In the genomic region with DNA sequence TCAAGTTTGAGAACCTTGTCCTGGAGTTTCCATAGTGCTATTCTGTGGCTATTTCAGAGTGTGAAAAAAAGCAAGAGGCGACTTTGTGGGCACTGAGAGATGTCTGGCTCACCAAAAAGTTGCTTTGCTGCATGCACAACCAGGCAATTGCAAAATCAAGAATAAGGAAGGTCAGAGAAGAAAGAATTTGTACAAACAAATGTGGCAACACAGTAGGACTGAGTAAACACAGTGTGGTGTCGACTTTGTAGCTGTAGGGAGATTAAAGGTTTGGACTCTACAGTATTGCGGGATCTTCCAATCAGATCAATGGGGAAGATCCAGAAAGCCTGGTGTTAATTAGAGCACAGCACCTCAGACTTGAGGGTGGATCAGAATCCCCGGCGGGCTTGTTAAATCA, we compare ENCODE assay signal across 20 cellular contexts.
DNase-seq lines count a peak whose midpoint lies in the region; ATAC-seq, FAIRE-seq and TF ChIP-seq lines count a peak whose summit lies in the region.
"Had no signal": no experiment of that assay in that cellular context is flagged by ENCODE, and none has a peak within 500 bp of the region (broad histone marks: within the 10 kb centered on the region; RNA-seq: fewer than 3 reads in every experiment).

No MANE protein-coding gene starts in this region.

- intact Hi-C loops in HepG2 (cut with micrococcal nuclease; ENCODE audit: unreplicated experiment) = no loop called here

- DNase-seq in SK-N-SH = no peak
- DNase-seq in HepG2 (ENCODE audit: low spot score) = peak; percentile 36
- no peak for DNase-seq in superior temporal gyrus (ENCODE audit: extremely low spot score)
- no peak for DNase-seq in globus pallidus (ENCODE audit: low spot score)
- DNase-seq: AML-193; Caco-2; Calu3; CD4-positive, alpha-beta T cell; CD8-positive, alpha-beta T cell; DMS79 treated with DMSO at 0.1 percent for 48 hours; GF-D8 had no signal

- no peak for ATAC-seq in SK-N-SH treated with all-trans-retinoic acid at 6 μM for 48 hours
- peak; percentile 82 for ATAC-seq in HepG2
- ATAC-seq: A549; CD8-positive, alpha-beta T cell had no signal

- POLR2A ChIA-PET in SK-N-SH (lab: Yijun Ruan, JAX) (no interaction called here), HepG2 (lab: Yijun Ruan, JAX) (no interaction called here)

- H3K4me2 ChIP-seq in SK-N-SH (no peak overlapping the region), HepG2 (ENCODE audit: low read depth, low read length) (no peak overlapping the region)
- H3K4me2 ChIP-seq: A549 had no signal

- H3K27me3 ChIP-seq in SK-N-SH (ENCODE audit: insufficient read depth) (no peaks in the 10 kb centered on the region), HepG2 (ENCODE audit: control insufficient read depth in 1 of 2, insufficient read depth in 2 of 2, low read length in 2 of 2) (no peaks in the 10 kb centered on the region)
- H3K27me3 ChIP-seq: BLaER1 treated with 17β-estradiol and CSF1 and Interleukin-3, amounts not matched to agents 10 nM and 100 nM had no signal

- peak; percentile 54 for FAIRE-seq in HepG2 (lab: Jason Lieb, UNC)
- FAIRE-seq: A549, D721Med, G401.6, GM12891, GM19239 had no signal

- no peak for TF ChIP-seq EP300 in SK-N-SH (IDR thresholded peaks at IDR 0.05; ENCODE audit: borderline replicate concordance in 1 of 2, low read depth in 1 of 2, low read length in 1 of 2)
- peak in 1 of 2 experiments; percentile 34; a peak in 1 of 4 replicates for TF ChIP-seq EP300 in HepG2 (IDR thresholded peaks at IDR 0.05; ENCODE audit: low read depth in 2 of 2, low read length in 2 of 2)
- no peak for TF ChIP-seq EP300 in HepG2 (CRISPR knock-in tag; IDR thresholded peaks at IDR 0.05; ENCODE audit: borderline replicate concordance)

- TF ChIP-seq RAD21 in SK-N-SH (IDR thresholded peaks at IDR 0.05; ENCODE audit: low read length) = no peak
- no peak for TF ChIP-seq RAD21 in HepG2 (CRISPR knock-in tag; IDR thresholded peaks at IDR 0.05)

- H3K27ac ChIP-seq in SK-N-SH (ENCODE audit: low read depth in 2 of 2, low read length in 1 of 2) (peak overlapping the region in 1 of 2 experiments; percentile 91; a peak in 2 of 4 replicates), HepG2 (ENCODE audit: extremely low read length, insufficient read depth, low read length) (no peak overlapping the region)
- H3K27ac ChIP-seq: 22Rv1; A549; BLaER1 treated with 17β-estradiol and CSF1 and Interleukin-3, amounts not matched to agents 10 nM and 100 nM; C4-2B had no signal

- H3F3A ChIP-seq in SK-N-SH (replicated peaks; ENCODE audit: insufficient read depth) = peaks cover 33% of the 10 kb centered on the region

- H3K4me1 ChIP-seq in SK-N-SH (ENCODE audit: control insufficient read depth in 1 of 2, insufficient read depth in 2 of 2, low read depth in 1 of 2, low read length in 1 of 2) (peaks cover 0 to 6% of the 10 kb centered on the region in 2 experiments; a peak in 1 of 4 replicates), HepG2 (ENCODE audit: insufficient read depth, low read length) (peaks cover 18% of the 10 kb centered on the region)
- H3K4me1 ChIP-seq: A549, Caco-2 had no signal

- H3K9me2 ChIP-seq in SK-N-SH = no peaks in the 10 kb centered on the region

- TF ChIP-seq POLR2A in HepG2 (IDR thresholded peaks at IDR 0.05; ENCODE audit: insufficient read depth in 1 of 2, low read depth in 2 of 2, low read length in 2 of 2) = no peak

- H3K4me3 ChIP-seq in SK-N-SH (ENCODE audit: low read depth in 2 of 2, low read length in 1 of 2) (no peak overlapping the region), HepG2 (replicated peaks in 1 of 3; ENCODE audit: insufficient read depth in 1 of 3, low read depth in 2 of 3, low read length in 3 of 3) (no peak overlapping the region)
- H3K4me3 ChIP-seq: A549; BLaER1 treated with 17β-estradiol and CSF1 and Interleukin-3, amounts not matched to agents 10 nM and 100 nM had no signal

- no TSS peak for BruUV-seq in HepG2 (replicated peaks; lab: Mats Ljungman, UMichigan)

- 63% methylated on average over 5 of the region's 5 CpGs for WGBS in SK-N-SH (ENCODE audit: low lambda C conversion rate)
- 3% methylated on average over 5 of the region's 5 CpGs for WGBS in HepG2 (ENCODE audit: low lambda C conversion rate)

- in situ Hi-C loops in HepG2 (cut with HindIII; ENCODE audit: extremely low pct_ligation_motif_present, low pct_unique_long_range_greater_than_20kb) = no loop called here

- CTCF ChIA-PET in SK-N-SH (lab: Yijun Ruan, JAX) (no interaction called here), HepG2 (lab: Yijun Ruan, JAX; ENCODE audit: low intra/inter-chr PET ratio, low total read pairs) (no interaction called here)

- H3K9me3 ChIP-seq in SK-N-SH (no peaks in the 10 kb centered on the region), HepG2 (ENCODE audit: low read length) (no peaks in the 10 kb centered on the region)
- H3K9me3 ChIP-seq: A549; BLaER1 treated with 17β-estradiol and CSF1 and Interleukin-3, amounts not matched to agents 10 nM and 100 nM; Caco-2 had no signal

- no peak for TF ChIP-seq CTCF in SK-N-SH (IDR thresholded peaks at IDR 0.05)
- no peak for TF ChIP-seq CTCF in HepG2 (CRISPR knock-in tag; IDR thresholded peaks at IDR 0.05)

- H4K20me1 ChIP-seq in SK-N-SH (ENCODE audit: insufficient read depth) (no peaks in the 10 kb centered on the region), HepG2 (ENCODE audit: insufficient read depth, low read length) (no peaks in the 10 kb centered on the region)
- H4K20me1 ChIP-seq: BLaER1 treated with 17β-estradiol and CSF1 and Interleukin-3, amounts not matched to agents 10 nM and 100 nM had no signal

- H3K9ac ChIP-seq in SK-N-SH (peak overlapping the region; percentile 51; the same call in 1 of the 2 replicates), HepG2 (ENCODE audit: insufficient read depth, low read depth, low read length) (no peak overlapping the region)
- H3K9ac ChIP-seq: BLaER1 treated with 17β-estradiol and CSF1 and Interleukin-3, amounts not matched to agents 10 nM and 100 nM had no signal

- H3K79me2 ChIP-seq in SK-N-SH (ENCODE audit: insufficient read depth) = no peaks in the 10 kb centered on the region
- no peaks in the 10 kb centered on the region for H3K79me2 ChIP-seq in HepG2 (ENCODE audit: insufficient read depth, low read length)

- H2AFZ ChIP-seq in SK-N-SH (ENCODE audit: low read depth) (no peak overlapping the region), HepG2 (ENCODE audit: low read length) (no peak overlapping the region)

- H3K36me3 ChIP-seq in SK-N-SH (replicated peaks in 1 of 2; ENCODE audit: control insufficient read depth in 1 of 2, insufficient read depth in 2 of 2, low read length in 1 of 2) = no peaks in the 10 kb centered on the region
- H3K36me3 ChIP-seq in HepG2 (replicated peaks in 1 of 2; ENCODE audit: control insufficient read depth in 1 of 2, insufficient read depth in 2 of 2, low read length in 2 of 2) = no peaks in the 10 kb centered on the region
- H3K36me3 ChIP-seq: BLaER1 treated with 17β-estradiol and CSF1 and Interleukin-3, amounts not matched to agents 10 nM and 100 nM had no signal

TF ChIP-seq in SK-N-SH, 30 proteins besides CTCF, POLR2A, EP300 and RAD21 (continues in another document):
- TF ChIP-seq FOSL2 (IDR thresholded peaks at IDR 0.05; ENCODE audit: borderline replicate concordance, low read depth) (no peak), EZH2phosphoT487 (IDR thresholded peaks at IDR 0.05; ENCODE audit: borderline replicate concordance, low read depth) (no peak)
- TF ChIP-seq, protein P1, sequence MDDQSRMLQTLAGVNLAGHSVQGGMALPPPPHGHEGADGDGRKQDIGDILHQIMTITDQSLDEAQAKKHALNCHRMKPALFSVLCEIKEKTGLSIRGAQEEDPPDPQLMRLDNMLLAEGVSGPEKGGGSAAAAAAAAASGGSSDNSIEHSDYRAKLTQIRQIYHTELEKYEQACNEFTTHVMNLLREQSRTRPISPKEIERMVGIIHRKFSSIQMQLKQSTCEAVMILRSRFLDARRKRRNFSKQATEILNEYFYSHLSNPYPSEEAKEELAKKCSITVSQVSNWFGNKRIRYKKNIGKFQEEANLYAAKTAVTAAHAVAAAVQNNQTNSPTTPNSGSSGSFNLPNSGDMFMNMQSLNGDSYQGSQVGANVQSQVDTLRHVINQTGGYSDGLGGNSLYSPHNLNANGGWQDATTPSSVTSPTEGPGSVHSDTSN (IDR thresholded peaks at IDR 0.05) = no peak

TF ChIP-seq in HepG2, 621 proteins besides CTCF, POLR2A, EP300 and RAD21 (continues in another document):
- TF ChIP-seq ZBTB8A (CRISPR knock-in tag; IDR thresholded peaks at IDR 0.05; ENCODE audit: borderline replicate concordance, low read depth) = no peak
- TF ChIP-seq ZNF598 (CRISPR knock-in tag; IDR thresholded peaks at IDR 0.05; ENCODE audit: borderline replicate concordance) = no peak
- TF ChIP-seq TCF7 (IDR thresholded peaks at IDR 0.05; ENCODE audit: low read depth) = peak; percentile 50
- no peak for TF ChIP-seq ZNF558 (CRISPR knock-in tag; IDR thresholded peaks at IDR 0.05; ENCODE audit: borderline replicate concordance)
- TF ChIP-seq, protein P2, sequence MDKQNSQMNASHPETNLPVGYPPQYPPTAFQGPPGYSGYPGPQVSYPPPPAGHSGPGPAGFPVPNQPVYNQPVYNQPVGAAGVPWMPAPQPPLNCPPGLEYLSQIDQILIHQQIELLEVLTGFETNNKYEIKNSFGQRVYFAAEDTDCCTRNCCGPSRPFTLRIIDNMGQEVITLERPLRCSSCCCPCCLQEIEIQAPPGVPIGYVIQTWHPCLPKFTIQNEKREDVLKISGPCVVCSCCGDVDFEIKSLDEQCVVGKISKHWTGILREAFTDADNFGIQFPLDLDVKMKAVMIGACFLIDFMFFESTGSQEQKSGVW (CRISPR knock-in tag; IDR thresholded peaks at IDR 0.05; ENCODE audit: borderline replicate concordance) = no peak
- peak; percentile 91 for TF ChIP-seq ZKSCAN1 (IDR thresholded peaks at IDR 0.05; ENCODE audit: low read length)
- no peak for TF ChIP-seq CENPT (CRISPR knock-in tag; IDR thresholded peaks at IDR 0.05; ENCODE audit: low read depth)
- no peak for TF ChIP-seq FOXK1 (CRISPR knock-in tag; IDR thresholded peaks at IDR 0.05; ENCODE audit: borderline replicate concordance, low read depth)
- no peak for TF ChIP-seq KLF13 (CRISPR knock-in tag; IDR thresholded peaks at IDR 0.05)
- TF ChIP-seq ZNF383 (CRISPR knock-in tag; IDR thresholded peaks at IDR 0.05; ENCODE audit: borderline replicate concordance) = no peak
- no peak for TF ChIP-seq ISX (CRISPR knock-in tag; conservative IDR thresholded peaks at IDR 0.05)
- TF ChIP-seq ZNF24 (IDR thresholded peaks at IDR 0.05) = no peak
- TF ChIP-seq ZBTB7A (CRISPR knock-in tag; IDR thresholded peaks at IDR 0.05) = no peak
- TF ChIP-seq, protein P3, sequence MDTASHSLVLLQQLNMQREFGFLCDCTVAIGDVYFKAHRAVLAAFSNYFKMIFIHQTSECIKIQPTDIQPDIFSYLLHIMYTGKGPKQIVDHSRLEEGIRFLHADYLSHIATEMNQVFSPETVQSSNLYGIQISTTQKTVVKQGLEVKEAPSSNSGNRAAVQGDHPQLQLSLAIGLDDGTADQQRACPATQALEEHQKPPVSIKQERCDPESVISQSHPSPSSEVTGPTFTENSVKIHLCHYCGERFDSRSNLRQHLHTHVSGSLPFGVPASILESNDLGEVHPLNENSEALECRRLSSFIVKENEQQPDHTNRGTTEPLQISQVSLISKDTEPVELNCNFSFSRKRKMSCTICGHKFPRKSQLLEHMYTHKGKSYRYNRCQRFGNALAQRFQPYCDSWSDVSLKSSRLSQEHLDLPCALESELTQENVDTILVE (CRISPR knock-in tag; IDR thresholded peaks at IDR 0.05) = no peak
- TF ChIP-seq ZNF234 (CRISPR knock-in tag; conservative IDR thresholded peaks at IDR 0.05) = no peak
